Comparison of ENCODE assay signal across 22 cellular contexts in genomic region chr17:66398617-66399016, GRCh38.
DNase-seq lines count a peak whose midpoint lies in the region; ATAC-seq, FAIRE-seq and TF ChIP-seq lines count a peak whose summit lies in the region.
"Had no signal": no experiment of that assay in that cellular context is flagged by ENCODE, and none has a peak within 500 bp of the region (broad histone marks: within the 10 kb centered on the region; RNA-seq: fewer than 3 reads in every experiment).

No MANE protein-coding gene starts in this region.

- H3K36me3 ChIP-seq in DND-41 (ENCODE audit: insufficient read depth, low read length), result no peaks in the 10 kb centered on the region
- H3K36me3 ChIP-seq in right lobe of liver, result no peaks in the 10 kb centered on the region

- peaks cover 90% of the 10 kb centered on the region for H3K4me1 Mint-ChIP-seq in activated T-cell treated with anti-CD3 and anti-CD28 coated beads, Interleukin-2, amount 50 U/mL, for 24 hours (ENCODE audit: low read depth)
- H3K4me1 Mint-ChIP-seq in activated CD4-positive, alpha-beta memory T cell treated with anti-CD3 and anti-CD28 coated beads, Interleukin-2, amount 10 ng/mL, durations not matched to agents 7 days and 5 days, result peaks cover 71% of the 10 kb centered on the region

- no peak overlapping the region for H3K4me3 ChIP-seq in DND-41 (ENCODE audit: low read depth in 1 of 2, low read length in 2 of 2)
- no peak overlapping the region for H3K4me3 ChIP-seq in right lobe of liver
- H3K4me3 ChIP-seq: SK-N-MC had no signal

- intact Hi-C loops in right lobe of liver (cut with DNase I), result no loop called here

- H3K27me3 ChIP-seq in DND-41 (ENCODE audit: insufficient read depth, low read length, poor library complexity) (no peaks in the 10 kb centered on the region), right lobe of liver (no peaks in the 10 kb centered on the region)

- H3K9ac ChIP-seq in DND-41 (ENCODE audit: low read depth, low read length), result no peak overlapping the region

- no peak for FAIRE-seq in GM12891 (lab: Jason Lieb, UNC)
- FAIRE-seq: colon, RCC 7860 had no signal

- DNase-seq in activated T-cell treated with anti-CD3 and anti-CD28 coated beads, Interleukin-2, amount 50 U/mL, for 24 hours, result no peak
- DNase-seq in activated T-cell treated with anti-CD3 and anti-CD28 coated beads for 4 hours, result no peak
- no peak for DNase-seq in DND-41
- DNase-seq in activated CD4-positive, alpha-beta memory T cell treated with anti-CD3 and anti-CD28 coated beads, Interleukin-2, amount 10 ng/mL, durations not matched to agents 7 days and 5 days, result no peak
- no peak for DNase-seq in right lobe of liver
- DNase-seq in GM12891 (ENCODE audit: insufficient read length, low spot score), result no peak
- DNase-seq in NCI-H345 (lab: John Stamatoyannopoulos, UW), result no peak
- DNase-seq: activated CD4-positive, alpha-beta T cell treated with anti-CD3 and anti-CD28 coated beads, Interleukin-2, amount 50 U/mL, for 1 hour; activated effector memory CD4-positive, alpha-beta T cell treated with anti-CD3 and anti-CD28 coated beads, Interleukin-2, amount 50 U/mL, for 16 hours; EL; foreskin fibroblast; H7; mesenchymal stem cell; NCI-H2171; stimulated activated CD4-positive, alpha-beta T cell treated with anti-CD3 and anti-CD28 coated beads, Interleukin-4, amount 100 ng/mL, for 1 hour; substantia nigra had no signal

- TF ChIP-seq POLR2A in right lobe of liver (IDR thresholded peaks at IDR 0.05), result no peak
- no peak for TF ChIP-seq POLR2A in GM12891 (IDR thresholded peaks at IDR 0.05; ENCODE audit: low read depth, low read length)

- H3K9me3 ChIP-seq in DND-41 (ENCODE audit: insufficient read depth, low read length, severe bottlenecking) (no peaks in the 10 kb centered on the region), right lobe of liver (no peaks in the 10 kb centered on the region)

- ATAC-seq in DND-41 (ENCODE audit: insufficient read depth, low read depth), result no peak
- ATAC-seq in right lobe of liver, result peak; percentile 53 to 72 (median 58)
- ATAC-seq in HG03469 (IDR thresholded peaks at IDR 0.05; ENCODE audit: unreplicated experiment), result no peak

- peak overlapping the region; percentile 83 for H3K27ac Mint-ChIP-seq in activated T-cell treated with anti-CD3 and anti-CD28 coated beads, Interleukin-2, amount 50 U/mL, for 24 hours
- peak overlapping the region; percentile 98 for H3K27ac Mint-ChIP-seq in activated CD4-positive, alpha-beta memory T cell treated with anti-CD3 and anti-CD28 coated beads, Interleukin-2, amount 10 ng/mL, durations not matched to agents 7 days and 5 days
- H3K27ac Mint-ChIP-seq: IgD-negative memory B cell, nephron had no signal

- H3K36me3 Mint-ChIP-seq in activated T-cell treated with anti-CD3 and anti-CD28 coated beads, Interleukin-2, amount 50 U/mL, for 24 hours (ENCODE audit: low read depth), result peaks cover 44% of the 10 kb centered on the region
- H3K36me3 Mint-ChIP-seq in activated CD4-positive, alpha-beta memory T cell treated with anti-CD3 and anti-CD28 coated beads, Interleukin-2, amount 10 ng/mL, durations not matched to agents 7 days and 5 days (ENCODE audit: low read depth), result peaks cover 38% of the 10 kb centered on the region

- 0 out of 2 replicates have a peak overlapping the region, but pooled peaks have one; percentile 14 for H3K4me2 ChIP-seq in DND-41 (ENCODE audit: insufficient read depth, low read length)

- no peak overlapping the region for H2AFZ ChIP-seq in DND-41 (ENCODE audit: low read depth, low read length)

- peaks cover 3% of the 10 kb centered on the region for H3K9me3 Mint-ChIP-seq in activated T-cell treated with anti-CD3 and anti-CD28 coated beads, Interleukin-2, amount 50 U/mL, for 24 hours
- no peaks in the 10 kb centered on the region for H3K9me3 Mint-ChIP-seq in activated CD4-positive, alpha-beta memory T cell treated with anti-CD3 and anti-CD28 coated beads, Interleukin-2, amount 10 ng/mL, durations not matched to agents 7 days and 5 days

- H3K27ac ChIP-seq in DND-41 (ENCODE audit: low read length) (peak overlapping the region; percentile 69), right lobe of liver (peak overlapping the region in 2 of 3 donors; percentile 18 to 56)
- H3K27ac ChIP-seq: SK-N-MC had no signal

- CTCF ChIA-PET in activated CD4-positive, alpha-beta memory T cell treated with anti-CD3 and anti-CD28 coated beads, Interleukin-2, amount 10 ng/mL, durations not matched to agents 7 days and 5 days (lab: Charles Lee), result no interaction called here

- TF ChIP-seq CTCF in DND-41 (IDR thresholded peaks at IDR 0.05; ENCODE audit: borderline replicate concordance, extremely low read depth, low read length, poor library complexity, severe bottlenecking), result no peak
- TF ChIP-seq CTCF in right lobe of liver (IDR thresholded peaks at IDR 0.05), result no peak

- H3K4me3 Mint-ChIP-seq in activated T-cell treated with anti-CD3 and anti-CD28 coated beads, Interleukin-2, amount 50 U/mL, for 24 hours, result peak overlapping the region; percentile 47
- peak overlapping the region; percentile 70 for H3K4me3 Mint-ChIP-seq in activated CD4-positive, alpha-beta memory T cell treated with anti-CD3 and anti-CD28 coated beads, Interleukin-2, amount 10 ng/mL, durations not matched to agents 7 days and 5 days
- H3K4me3 Mint-ChIP-seq: nephron had no signal

- 31% methylated on average over 8 of the region's 8 CpGs for WGBS in right lobe of liver (ENCODE audit: insufficient coverage, low coverage, low lambda C conversion rate, missing lambda C conversion rate)

- H3K79me2 ChIP-seq in DND-41 (ENCODE audit: insufficient read depth, low read length), result peaks cover 79% of the 10 kb centered on the region

- H4K20me1 ChIP-seq in DND-41 (ENCODE audit: insufficient read depth, low read length), result no peaks in the 10 kb centered on the region

- H3K27me3 Mint-ChIP-seq in activated T-cell treated with anti-CD3 and anti-CD28 coated beads, Interleukin-2, amount 50 U/mL, for 24 hours, result no peaks in the 10 kb centered on the region
- no peaks in the 10 kb centered on the region for H3K27me3 Mint-ChIP-seq in activated CD4-positive, alpha-beta memory T cell treated with anti-CD3 and anti-CD28 coated beads, Interleukin-2, amount 10 ng/mL, durations not matched to agents 7 days and 5 days

- peaks cover 80% of the 10 kb centered on the region for H3K4me1 ChIP-seq in DND-41 (ENCODE audit: insufficient read depth, low read length)
- H3K4me1 ChIP-seq in right lobe of liver, result peaks cover 0 to 24% (median 5%) of the 10 kb centered on the region in 4 donors

- POLR2A ChIA-PET in activated CD4-positive, alpha-beta memory T cell treated with anti-CD3 and anti-CD28 coated beads, Interleukin-2, amount 10 ng/mL, durations not matched to agents 7 days and 5 days (lab: Charles Lee), result interaction anchor here (1.3 to 2.4 kb wide), 5 partner anchors 8 to 96 kb away, joined by 3 to 12 read pairs (median 4); partner anchors contain the start of gene PRKCA

TF ChIP-seq in GM12891, 5 proteins besides CTCF, POLR2A, EP300 and RAD21:
- TF ChIP-seq TAF1 (IDR thresholded peaks at IDR 0.05; ENCODE audit: low read depth, low read length), result no peak
- TF ChIP-seq SPI1 (IDR thresholded peaks at IDR 0.05; ENCODE audit: low read depth, low read length), result no peak
- TF ChIP-seq PAX5 (IDR thresholded peaks at IDR 0.05; ENCODE audit: insufficient read depth, low read length, severe bottlenecking), result no peak
- no peak for TF ChIP-seq POLR2AphosphoS5 (IDR thresholded peaks at IDR 0.05; ENCODE audit: low read depth, low read length)
- TF ChIP-seq POU2F2 (IDR thresholded peaks at IDR 0.05; ENCODE audit: low read depth, low read length), result no peak

Comparison
In these comparisons a context has a peak if more than half of its experiments do, and no peak if none do; other contexts are left out.
1. ATAC-seq: peak in right lobe of liver (4 of 4); none in DND-41 (single experiment) and HG03469 (single experiment).